ENCODE assay signal across 1 cellular context in the genomic region with DNA sequence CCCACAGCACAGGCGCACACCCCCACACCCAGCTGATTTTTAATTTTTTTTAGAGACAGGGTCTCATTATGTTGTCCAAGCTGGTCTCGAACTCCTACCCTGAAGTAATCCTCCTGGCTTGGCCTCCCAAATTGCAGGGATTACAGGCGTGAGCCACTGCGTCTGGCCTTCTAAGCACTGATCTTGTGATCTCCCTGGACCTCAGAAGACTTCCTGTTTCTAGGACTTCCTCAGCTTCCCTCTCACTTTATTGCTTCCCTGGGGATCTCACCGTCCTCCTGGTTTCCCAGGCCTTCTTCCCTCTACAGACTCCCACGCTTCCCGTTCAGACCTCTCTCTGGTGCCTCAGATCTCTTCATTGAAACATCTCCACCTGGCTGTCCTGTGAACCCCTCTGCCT.
TF ChIP-seq lines count a peak whose summit lies in the region.

No MANE protein-coding gene starts in this region.

TF ChIP-seq in K562, 482 proteins besides CTCF, POLR2A, EP300 and RAD21:
- TF ChIP-seq MEF2A (IDR thresholded peaks at IDR 0.05; ENCODE audit: control insufficient read depth, low read depth, low read length): no peak
- peak; percentile 31; the same call in 1 of the 2 replicates for TF ChIP-seq SPI1 (IDR thresholded peaks at IDR 0.05; ENCODE audit: borderline replicate concordance, low read depth, low read length)
